Comparison of ENCODE assay signal across 1 cellular context in the genomic region with DNA sequence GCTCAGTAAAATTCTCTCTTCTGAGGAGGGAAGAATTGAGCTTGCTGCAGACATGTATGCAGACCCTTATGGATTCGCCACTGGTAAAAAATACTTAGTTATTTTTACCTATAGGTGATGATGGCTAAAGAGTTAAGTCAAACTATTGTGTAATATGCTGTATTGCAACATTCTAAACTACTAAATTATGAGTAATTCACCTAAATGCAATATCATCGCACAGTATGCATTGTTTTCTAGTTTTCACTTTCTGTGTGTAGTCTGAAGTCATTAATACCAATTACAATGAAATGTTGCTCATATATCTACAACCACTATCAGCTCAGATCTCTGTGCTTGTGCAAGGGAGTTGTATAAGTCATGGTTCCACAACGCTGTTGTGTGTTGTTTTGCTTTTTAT.
TF ChIP-seq lines count a peak whose summit lies in the region.

No MANE protein-coding gene starts in this region.

TF ChIP-seq in SK-N-SH, 30 proteins besides CTCF, POLR2A, EP300 and RAD21 (continued from another document):
- TF ChIP-seq, protein P1, sequence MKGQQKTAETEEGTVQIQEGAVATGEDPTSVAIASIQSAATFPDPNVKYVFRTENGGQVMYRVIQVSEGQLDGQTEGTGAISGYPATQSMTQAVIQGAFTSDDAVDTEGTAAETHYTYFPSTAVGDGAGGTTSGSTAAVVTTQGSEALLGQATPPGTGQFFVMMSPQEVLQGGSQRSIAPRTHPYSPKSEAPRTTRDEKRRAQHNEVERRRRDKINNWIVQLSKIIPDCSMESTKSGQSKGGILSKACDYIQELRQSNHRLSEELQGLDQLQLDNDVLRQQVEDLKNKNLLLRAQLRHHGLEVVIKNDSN (IDR thresholded peaks at IDR 0.05; ENCODE audit: borderline replicate concordance, low read depth) = no peak
- TF ChIP-seq RCOR1 (IDR thresholded peaks at IDR 0.05; ENCODE audit: low read length) (no peak), NFIC (IDR thresholded peaks at IDR 0.05; ENCODE audit: borderline replicate concordance) (no peak), TEAD4 (IDR thresholded peaks at IDR 0.05; ENCODE audit: borderline replicate concordance, insufficient read depth) (no peak)
